1 cellular context compared by ENCODE assay signal in the genomic region with DNA sequence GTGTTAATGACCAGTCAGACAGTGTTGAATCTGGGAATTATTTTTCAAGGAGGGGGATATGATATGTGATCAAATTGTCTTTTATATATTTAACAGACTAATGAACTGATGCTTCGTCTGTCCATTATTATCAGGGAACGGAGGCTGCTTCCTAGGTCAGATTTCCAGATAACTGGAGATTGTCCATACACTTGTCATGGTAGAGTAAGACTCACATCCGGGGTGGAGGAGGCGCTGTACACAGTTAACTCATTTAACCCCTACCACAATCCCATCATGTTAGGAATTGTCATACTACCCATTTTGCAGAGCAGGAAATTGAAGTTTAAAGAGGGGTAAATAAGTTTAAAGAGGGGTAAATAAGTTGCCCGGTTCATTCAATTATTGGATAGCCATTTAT.
TF ChIP-seq lines count a peak whose summit lies in the region.

No MANE protein-coding gene starts in this region.

TF ChIP-seq in A549, 52 proteins besides CTCF, POLR2A, EP300 and RAD21 (continued from another document):
- TF ChIP-seq FOSL2 (IDR thresholded peaks at IDR 0.05) (no peak), FOSL2 (CRISPR knock-in tag; IDR thresholded peaks at IDR 0.05) (no peak), EHF (CRISPR knock-in tag; IDR thresholded peaks at IDR 0.05) (no peak), NPAS2 (CRISPR knock-in tag; IDR thresholded peaks at IDR 0.05; ENCODE audit: borderline replicate concordance) (no peak), MAZ (IDR thresholded peaks at IDR 0.05; ENCODE audit: borderline replicate concordance, low read depth, low read length) (no peak), HMGXB4 (CRISPR knock-in tag; IDR thresholded peaks at IDR 0.05; ENCODE audit: borderline replicate concordance) (no peak), ESRRA (IDR thresholded peaks at IDR 0.05; ENCODE audit: borderline replicate concordance, low read length) (no peak), TFCP2L1 (CRISPR knock-in tag; IDR thresholded peaks at IDR 0.05) (no peak), CBX2 (IDR thresholded peaks at IDR 0.05; ENCODE audit: borderline replicate concordance, low read depth) (no peak), FOXS1 (CRISPR knock-in tag; IDR thresholded peaks at IDR 0.05) (no peak)
- TF ChIP-seq, protein P1, sequence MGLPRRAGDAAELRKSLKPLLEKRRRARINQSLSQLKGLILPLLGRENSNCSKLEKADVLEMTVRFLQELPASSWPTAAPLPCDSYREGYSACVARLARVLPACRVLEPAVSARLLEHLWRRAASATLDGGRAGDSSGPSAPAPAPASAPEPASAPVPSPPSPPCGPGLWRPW (IDR thresholded peaks at IDR 0.05): no peak
